8 cellular contexts compared by ENCODE assay signal in genomic region chr7:121530251-121531174, GRCh38.
A peak's percentile ranks its signal among the peaks of the same experiment; 100 is the strongest.
DNase-seq lines count a peak whose midpoint lies in the region; ATAC-seq and TF ChIP-seq lines count a peak whose summit lies in the region.

No MANE protein-coding gene starts in this region.

- H4K20me1 ChIP-seq in mammary epithelial cell (ENCODE audit: insufficient read depth, low read length), result no peaks in the 10 kb centered on the region

- DNase-seq in activated T-cell treated with anti-CD3 and anti-CD28 coated beads for 24 hours (ENCODE audit: low read depth) (peak; percentile 48), RWPE2 (ENCODE audit: low spot score) (peak; percentile 60), mammary epithelial cell (peak; percentile 99), DMS114 treated with DMSO at 0.1 percent for 48 hours (lab: John Stamatoyannopoulos, UW; ENCODE audit: unreplicated experiment) (no peak), iPS-NIHi11 (ENCODE audit: low spot score) (no peak)
- no peak for DNase-seq in activated T-cell treated with anti-CD3 and anti-CD28 coated beads, Interleukin-2, amount 50 U/mL, for 1 hour
- DNase-seq in natural killer cell treated with Interleukin-12 subunit alpha and Interleukin-12 subunit beta and Interleukin-15 and Interleukin-18, amount 100 ng/mL, for 72 hours (ENCODE audit: low spot score), result peak; percentile 91

- no peak for TF ChIP-seq CTCF in RWPE2 (IDR thresholded peaks at IDR 0.05; ENCODE audit: poor library complexity, severe bottlenecking)
- TF ChIP-seq CTCF in mammary epithelial cell (conservative IDR thresholded peaks at IDR 0.05 in 1 of 2, IDR thresholded peaks at IDR 0.05 in 1 of 2; ENCODE audit: extremely low read depth in 1 of 2, insufficient read depth in 1 of 2, low read depth in 1 of 2, low read length in 2 of 2), result peak in 1 of 2 donors; percentile 4

- H3K27me3 Mint-ChIP-seq in natural killer cell treated with Interleukin-12 subunit alpha and Interleukin-12 subunit beta and Interleukin-15 and Interleukin-18, amount 100 ng/mL, for 72 hours, result no peaks in the 10 kb centered on the region

- peaks cover 13% of the 10 kb centered on the region for H3K36me3 Mint-ChIP-seq in natural killer cell treated with Interleukin-12 subunit alpha and Interleukin-12 subunit beta and Interleukin-15 and Interleukin-18, amount 100 ng/mL, for 72 hours

- 20% methylated on average over 4 of the region's 4 CpGs for WGBS in mammary epithelial cell (ENCODE audit: low coverage, missing lambda C conversion rate)

- H3K27me3 ChIP-seq in RWPE2 (ENCODE audit: insufficient read depth, poor library complexity, severe bottlenecking), result no peaks in the 10 kb centered on the region
- H3K27me3 ChIP-seq in mammary epithelial cell (ENCODE audit: insufficient read depth, low read length), result no peaks in the 10 kb centered on the region

- H3K4me3 ChIP-seq in RWPE2 (ENCODE audit: severe bottlenecking), result no peak overlapping the region
- no peak overlapping the region for H3K4me3 ChIP-seq in mammary epithelial cell (replicated peaks in 1 of 3; ENCODE audit: insufficient read depth in 1 of 3, low read depth in 2 of 3, low read length in 3 of 3)

- H3K9me3 ChIP-seq in RWPE2 (ENCODE audit: severe bottlenecking), result no peaks in the 10 kb centered on the region
- peaks cover 2% of the 10 kb centered on the region for H3K9me3 ChIP-seq in mammary epithelial cell (replicated peaks; ENCODE audit: insufficient read depth, low read length)

- intact Hi-C loops in mammary epithelial cell (cut with micrococcal nuclease), result loop anchor here (1.0 kb wide), 2 partner anchors 14 kb away; no protein-coding TSS in a partner anchor

- peak overlapping the region; percentile 97 to 98 for H3K27ac Mint-ChIP-seq in natural killer cell treated with Interleukin-12 subunit alpha and Interleukin-12 subunit beta and Interleukin-15 and Interleukin-18, amount 100 ng/mL, for 72 hours

- peak overlapping the region; percentile 37 for H2AFZ ChIP-seq in mammary epithelial cell (ENCODE audit: low read depth, low read length)

- peak overlapping the region; percentile 91 for H3K4me3 Mint-ChIP-seq in natural killer cell treated with Interleukin-12 subunit alpha and Interleukin-12 subunit beta and Interleukin-15 and Interleukin-18, amount 100 ng/mL, for 72 hours

- H3K4me1 ChIP-seq in RWPE2 (ENCODE audit: insufficient read depth, poor library complexity, severe bottlenecking) (peaks cover 23% of the 10 kb centered on the region), mammary epithelial cell (ENCODE audit: insufficient read depth, low read length) (peaks cover 20% of the 10 kb centered on the region)

- H3K27ac ChIP-seq in RWPE2 (ENCODE audit: poor library complexity, severe bottlenecking) (peak overlapping the region; percentile 49), mammary epithelial cell (ENCODE audit: insufficient read depth, low read depth, low read length) (peak overlapping the region; percentile 72)

- in situ Hi-C loops in mammary epithelial cell (cut with MboI; ENCODE audit: low sequenced_read_pairs in 2 of 2), result loop anchor here in 1 of 2 donors (25.0 kb wide), 1 partner anchor 393 kb away; no protein-coding TSS in a partner anchor

- peak overlapping the region; percentile 40 for H3K4me2 ChIP-seq in mammary epithelial cell (ENCODE audit: insufficient read depth, low read depth, low read length)

- no peaks in the 10 kb centered on the region for H3K79me2 ChIP-seq in mammary epithelial cell (ENCODE audit: insufficient read depth, low read length)

- dilution Hi-C loops in mammary epithelial cell (cut with HindIII; ENCODE audit: low sequenced_read_pairs), result loop anchor here (25.0 kb wide), 1 partner anchor 143 kb away; the partner anchor contains the start of gene FAM3C

- ATAC-seq in HG02970 (IDR thresholded peaks at IDR 0.05; ENCODE audit: low FRiP score, unreplicated experiment), result peak; percentile 100
- peak; percentile 99 for ATAC-seq in RWPE2 (ENCODE audit: low read depth)
- ATAC-seq in natural killer cell treated with Interleukin-12 subunit alpha and Interleukin-12 subunit beta and Interleukin-15 and Interleukin-18, amount 100 ng/mL, for 72 hours, result peak; percentile 99

- BruUV-seq in mammary epithelial cell (replicated peaks; lab: Mats Ljungman, UMichigan), result TSS peak; percentile 58

- peak overlapping the region; percentile 17 for H3K9ac ChIP-seq in mammary epithelial cell (ENCODE audit: insufficient read depth, low read length)

- CTCF ChIA-PET in mammary epithelial cell (lab: Charles Lee; ENCODE audit: low non-redundant PET), result interaction anchor here (0.6 kb wide), 1 partner anchor 615 kb away, joined by 4 read pairs; no protein-coding TSS in a partner anchor

- H3K36me3 ChIP-seq in RWPE2 (ENCODE audit: low read depth) (no peaks in the 10 kb centered on the region), mammary epithelial cell (ENCODE audit: insufficient read depth, low read length) (no peaks in the 10 kb centered on the region)

- peaks cover 54 to 61% of the 10 kb centered on the region in 2 donors for H3K4me1 Mint-ChIP-seq in natural killer cell treated with Interleukin-12 subunit alpha and Interleukin-12 subunit beta and Interleukin-15 and Interleukin-18, amount 100 ng/mL, for 72 hours (ENCODE audit: low read depth in 2 of 2)

- peaks cover 6% of the 10 kb centered on the region for H3K9me3 Mint-ChIP-seq in natural killer cell treated with Interleukin-12 subunit alpha and Interleukin-12 subunit beta and Interleukin-15 and Interleukin-18, amount 100 ng/mL, for 72 hours

Comparison
In these comparisons a context has a peak if more than half of its experiments do, and no peak if none do; other contexts are left out.
1. DNase-seq: peak in activated T-cell treated with anti-CD3 and anti-CD28 coated beads for 24 hours (single experiment), RWPE2 (single experiment), mammary epithelial cell (single experiment) and natural killer cell treated with Interleukin-12 subunit alpha and Interleukin-12 subunit beta and Interleukin-15 and Interleukin-18, amount 100 ng/mL, for 72 hours (single experiment); none in activated T-cell treated with anti-CD3 and anti-CD28 coated beads, Interleukin-2, amount 50 U/mL, for 1 hour (single experiment), DMS114 treated with DMSO at 0.1 percent for 48 hours (single experiment) and iPS-NIHi11 (single experiment).
2. Peak in every context shown above with its lines, with median percentiles within 50 percentile points of each other: ATAC-seq.